Comparison of ENCODE assay signal across 15 cellular contexts in the genomic region with DNA sequence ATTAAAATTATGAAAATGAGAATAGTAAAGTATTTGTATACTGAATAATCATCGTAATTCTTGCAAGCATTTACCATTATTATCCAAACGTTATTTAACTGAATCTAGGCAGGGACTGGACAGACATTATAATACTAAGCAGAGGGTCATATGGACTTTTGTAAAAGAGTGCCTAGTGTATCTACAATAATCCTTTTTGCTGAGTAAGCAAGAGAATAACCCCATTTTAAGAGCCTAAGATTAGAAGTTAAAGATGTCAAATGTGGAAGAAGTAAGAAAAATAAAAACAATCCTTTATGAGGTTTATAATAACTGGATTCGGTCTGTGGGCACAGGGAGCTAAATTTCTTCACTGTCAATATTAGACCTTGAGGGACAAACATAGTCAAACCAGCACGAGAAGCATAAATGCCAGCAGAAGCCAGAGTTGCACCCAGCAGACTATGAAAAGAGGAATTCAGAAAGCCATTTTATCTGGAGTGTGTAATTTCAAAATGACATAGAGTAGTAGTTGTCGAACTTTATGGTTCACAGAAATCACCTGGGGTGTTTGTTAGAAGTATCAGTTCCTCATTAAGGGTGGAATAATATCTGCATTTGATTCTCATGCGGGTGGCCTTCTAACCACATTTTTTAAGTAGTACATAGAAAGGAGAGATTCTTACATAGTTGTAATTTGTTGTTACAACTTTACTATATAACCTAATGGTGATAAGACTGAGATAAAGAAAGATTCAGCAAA. TPM values are rescaled to one million over a fixed set of nuclear protein-coding genes. Genes with fewer than 3 reads are reported as not detected.
DNase-seq lines count a peak whose midpoint lies in the region; ATAC-seq, FAIRE-seq and TF ChIP-seq lines count a peak whose summit lies in the region.
"Had no signal": no experiment of that assay in that cellular context is flagged by ENCODE, and none has a peak within 500 bp of the region (broad histone marks: within the 10 kb centered on the region; RNA-seq: fewer than 3 reads in every experiment).

No MANE protein-coding gene starts in this region.

- H3K4me1 Mint-ChIP-seq in activated T-helper 2 cell treated with anti-CD3 and anti-CD28 coated beads, Interferon-gamma antibody, Interleukin-2, Interleukin-4, amounts not matched to agents 10 μg/mL and 5 μg/mL and 100 μg/mL, durations not matched to agents 14 hours and 24 hours and 36 hours (ENCODE audit: low read depth) = no peaks in the 10 kb centered on the region
- H3K4me1 Mint-ChIP-seq in immature natural killer cell = no peaks in the 10 kb centered on the region
- H3K4me1 Mint-ChIP-seq: activated naive CD4-positive, alpha-beta T cell treated with anti-CD3 and anti-CD28 coated beads, Interleukin-2, amount 50 U/mL, for 24 hours had no signal

- ATAC-seq in A549 (no peak), GM19035 (IDR thresholded peaks at IDR 0.05; ENCODE audit: unreplicated experiment) (peak; percentile 93), HG02642 (IDR thresholded peaks at IDR 0.05; ENCODE audit: poor library complexity, unreplicated experiment) (peak; percentile 87), HG03457 (IDR thresholded peaks at IDR 0.05; ENCODE audit: unreplicated experiment) (peak; percentile 91)
- ATAC-seq: mucosa of descending colon had no signal

- H3K9me3 Mint-ChIP-seq in activated T-helper 2 cell treated with anti-CD3 and anti-CD28 coated beads, Interferon-gamma antibody, Interleukin-2, Interleukin-4, amounts not matched to agents 10 μg/mL and 5 μg/mL and 100 μg/mL, durations not matched to agents 14 hours and 24 hours and 36 hours = no peaks in the 10 kb centered on the region
- peaks cover 0 to 9% (median 3%) of the 10 kb centered on the region in 6 donors for H3K9me3 Mint-ChIP-seq in immature natural killer cell
- H3K9me3 Mint-ChIP-seq: dendritic cell treated with granulocyte-macrophage colony-stimulating factor and Interleukin-4, amounts not matched to agents 40 ng/mL and 50 ng/mL, for 4 days had no signal

- H3K4me3 Mint-ChIP-seq in activated T-helper 2 cell treated with anti-CD3 and anti-CD28 coated beads, Interferon-gamma antibody, Interleukin-2, Interleukin-4, amounts not matched to agents 10 μg/mL and 5 μg/mL and 100 μg/mL, durations not matched to agents 14 hours and 24 hours and 36 hours (ENCODE audit: low read depth) = no peak overlapping the region
- H3K4me3 Mint-ChIP-seq in immature natural killer cell = no peak overlapping the region
- H3K4me3 Mint-ChIP-seq: activated naive CD4-positive, alpha-beta T cell treated with anti-CD3 and anti-CD28 coated beads, Interleukin-2, amount 50 U/mL, for 24 hours; dendritic cell treated with granulocyte-macrophage colony-stimulating factor and Interleukin-4, amounts not matched to agents 40 ng/mL and 50 ng/mL, for 4 days had no signal

- H3K36me3 Mint-ChIP-seq in activated T-helper 2 cell treated with anti-CD3 and anti-CD28 coated beads, Interferon-gamma antibody, Interleukin-2, Interleukin-4, amounts not matched to agents 10 μg/mL and 5 μg/mL and 100 μg/mL, durations not matched to agents 14 hours and 24 hours and 36 hours (ENCODE audit: low read depth) = no peaks in the 10 kb centered on the region
- H3K36me3 Mint-ChIP-seq in immature natural killer cell = no peaks in the 10 kb centered on the region
- H3K36me3 Mint-ChIP-seq: activated naive CD4-positive, alpha-beta T cell treated with anti-CD3 and anti-CD28 coated beads, Interleukin-2, amount 50 U/mL, for 24 hours had no signal

- H3K27me3 ChIP-seq in small intestine (ENCODE audit: control insufficient read depth in 2 of 2, insufficient read depth in 2 of 2, low read length in 2 of 2) = no peaks in the 10 kb centered on the region

- TF ChIP-seq RAD21 in A549 (conservative IDR thresholded peaks at IDR 0.05 in 1 of 2, IDR thresholded peaks at IDR 0.05 in 1 of 2) = no peak

- DNase-seq in A549 (ENCODE audit: low read depth in 1 of 2, low spot score in 1 of 2) (no peak), DMS153 treated with DMSO at 0.1 percent for 48 hours (lab: John Stamatoyannopoulos, UW; ENCODE audit: unreplicated experiment) (no peak), immature natural killer cell (no peak), small intestine (no peak)
- no peak for DNase-seq in activated T-helper 2 cell treated with anti-CD3 and anti-CD28 coated beads, Interferon-gamma antibody, Interleukin-2, Interleukin-4, amounts not matched to agents 10 μg/mL and 5 μg/mL and 100 μg/mL, durations not matched to agents 14 hours and 24 hours and 36 hours (ENCODE audit: low spot score)
- DNase-seq: hippocampal formation, mucosa of descending colon, NCI-H2029 treated with DMSO at 0.1 percent for 48 hours, SHP77 had no signal

- TF ChIP-seq EP300 in A549 (IDR thresholded peaks at IDR 0.05) = no peak

- FAIRE-seq in A549 (lab: Jason Lieb, UNC) (no peak), small intestine (lab: Jason Lieb, UNC) (no peak)

- H3K27ac Mint-ChIP-seq in activated T-helper 2 cell treated with anti-CD3 and anti-CD28 coated beads, Interferon-gamma antibody, Interleukin-2, Interleukin-4, amounts not matched to agents 10 μg/mL and 5 μg/mL and 100 μg/mL, durations not matched to agents 14 hours and 24 hours and 36 hours = no peak overlapping the region
- no peak overlapping the region for H3K27ac Mint-ChIP-seq in immature natural killer cell
- H3K27ac Mint-ChIP-seq: activated naive CD4-positive, alpha-beta T cell treated with anti-CD3 and anti-CD28 coated beads, Interleukin-2, amount 50 U/mL, for 24 hours; dendritic cell treated with granulocyte-macrophage colony-stimulating factor and Interleukin-4, amounts not matched to agents 40 ng/mL and 50 ng/mL, for 4 days had no signal

- TF ChIP-seq POLR2A in A549 (IDR thresholded peaks at IDR 0.05; ENCODE audit: low read length) = no peak

- H3K4me1 ChIP-seq in A549 (0 out of 3 replicates have a peak, but pooled peaks cover 3% of the 10 kb centered on the region), small intestine (ENCODE audit: control insufficient read depth in 2 of 2, insufficient read depth in 1 of 2, low read depth in 1 of 2, low read length in 1 of 2) (no peaks in the 10 kb centered on the region)

- POLR2A ChIA-PET in A549 (lab: Yijun Ruan, JAX) = no interaction called here

- no peak for TF ChIP-seq CTCF in A549 (IDR thresholded peaks at IDR 0.05)

- peaks cover 10% of the 10 kb centered on the region for H3K27me3 Mint-ChIP-seq in activated T-helper 2 cell treated with anti-CD3 and anti-CD28 coated beads, Interferon-gamma antibody, Interleukin-2, Interleukin-4, amounts not matched to agents 10 μg/mL and 5 μg/mL and 100 μg/mL, durations not matched to agents 14 hours and 24 hours and 36 hours (ENCODE audit: low read depth)
- no peaks in the 10 kb centered on the region for H3K27me3 Mint-ChIP-seq in immature natural killer cell (ENCODE audit: low read depth in 3 of 3)
- H3K27me3 Mint-ChIP-seq: dendritic cell treated with granulocyte-macrophage colony-stimulating factor and Interleukin-4, amounts not matched to agents 40 ng/mL and 50 ng/mL, for 4 days had no signal

- H3K9me3 ChIP-seq in A549 (no peaks in the 10 kb centered on the region), small intestine (ENCODE audit: control insufficient read depth, low read depth) (no peaks in the 10 kb centered on the region)
- H3K9me3 ChIP-seq: mucosa of descending colon had no signal

- H3K4me3 ChIP-seq in A549 (no peak overlapping the region), small intestine (ENCODE audit: low read depth in 1 of 2, low read length in 2 of 2) (no peak overlapping the region)
- H3K4me3 ChIP-seq: mucosa of descending colon had no signal

- CTCF ChIA-PET in A549 (lab: Yijun Ruan, JAX) = no interaction called here

- H3K4me2 ChIP-seq in A549 = no peak overlapping the region

- H3K27ac ChIP-seq in A549 (no peak overlapping the region), small intestine (ENCODE audit: low read depth in 1 of 2, low read length in 1 of 2) (no peak overlapping the region)
- H3K27ac ChIP-seq: HL-60 had no signal

- WGBS in A549 (ENCODE audit: missing lambda C conversion rate) = 64% methylated on average over 6 of the region's 6 CpGs
- WGBS in small intestine, 3 donors = 77 to 78% (median 78%) methylated on average over 6 of the region's 6 CpGs

- intact Hi-C loops in activated T-helper 2 cell treated with anti-CD3 and anti-CD28 coated beads, Interferon-gamma antibody, Interleukin-2, Interleukin-4, amounts not matched to agents 10 μg/mL and 5 μg/mL and 100 μg/mL, durations not matched to agents 14 hours and 24 hours and 36 hours (cut with micrococcal nuclease) = no loop called here

- H3K36me3 ChIP-seq in small intestine (ENCODE audit: control insufficient read depth in 2 of 2, insufficient read depth in 2 of 2, low read length in 2 of 2) = no peaks in the 10 kb centered on the region

TF ChIP-seq in A549, 52 proteins besides CTCF, POLR2A, EP300 and RAD21:
- TF ChIP-seq MAFK (IDR thresholded peaks at IDR 0.05; ENCODE audit: partially characterized antibody) = peak; percentile 82
- TF ChIP-seq POLR2AphosphoS2 (conservative IDR thresholded peaks at IDR 0.05; ENCODE audit: low read length) = no peak

RNA-seq across cellular contexts. Expression of gene DCLK2, which starts 39.7 kb away (rescaled TPM):
- 8.1 and 8.2 TPM in 2 replicates for polyA plus RNA-seq in A549 (2011; rRNA removed)
- 5.2 and 6.8 TPM in 2 replicates for polyA plus RNA-seq in A549 (2012; cell fraction: cytosol; rRNA removed)
- 12.1 and 14.2 TPM in 2 replicates for polyA plus RNA-seq in A549 (2012; cell fraction: nucleus; rRNA removed)
- 10.3 to 13.0 TPM (median 11.6 TPM) in 3 replicates for polyA plus RNA-seq in A549 (2017; fragmentation: RNase III; extraction: RNeasy Plus Mini Kit Qiagen cat#74134 plus additional on column Dnase treatment)
- polyA minus RNA-seq in A549 (2011; rRNA and poly(A)+ RNA removed) = 10.2 and 14.9 TPM in 2 replicates
- 0.14 and 0.21 TPM in 2 replicates for total RNA-seq in activated T-helper 2 cell treated with anti-CD3 and anti-CD28 coated beads, Interferon-gamma antibody, Interleukin-2, Interleukin-4, amounts not matched to agents 10 μg/mL and 5 μg/mL and 100 μg/mL, durations not matched to agents 14 hours and 24 hours and 36 hours
- not detected for polyA plus RNA-seq in immature natural killer cell
- polyA plus RNA-seq in small intestine = 1 to 10 TPM in 1 of 3 donors, under 1 TPM in 2; 0.67 to 1.3 (median 0.81) TPM

Comparison
In these comparisons a context has a peak if more than half of its experiments do, and no peak if none do; other contexts are left out.
1. ATAC-seq: peak in GM19035 (single experiment), HG02642 (single experiment) and HG03457 (single experiment); none in A549 (0 of 2).